In the genomic region with DNA sequence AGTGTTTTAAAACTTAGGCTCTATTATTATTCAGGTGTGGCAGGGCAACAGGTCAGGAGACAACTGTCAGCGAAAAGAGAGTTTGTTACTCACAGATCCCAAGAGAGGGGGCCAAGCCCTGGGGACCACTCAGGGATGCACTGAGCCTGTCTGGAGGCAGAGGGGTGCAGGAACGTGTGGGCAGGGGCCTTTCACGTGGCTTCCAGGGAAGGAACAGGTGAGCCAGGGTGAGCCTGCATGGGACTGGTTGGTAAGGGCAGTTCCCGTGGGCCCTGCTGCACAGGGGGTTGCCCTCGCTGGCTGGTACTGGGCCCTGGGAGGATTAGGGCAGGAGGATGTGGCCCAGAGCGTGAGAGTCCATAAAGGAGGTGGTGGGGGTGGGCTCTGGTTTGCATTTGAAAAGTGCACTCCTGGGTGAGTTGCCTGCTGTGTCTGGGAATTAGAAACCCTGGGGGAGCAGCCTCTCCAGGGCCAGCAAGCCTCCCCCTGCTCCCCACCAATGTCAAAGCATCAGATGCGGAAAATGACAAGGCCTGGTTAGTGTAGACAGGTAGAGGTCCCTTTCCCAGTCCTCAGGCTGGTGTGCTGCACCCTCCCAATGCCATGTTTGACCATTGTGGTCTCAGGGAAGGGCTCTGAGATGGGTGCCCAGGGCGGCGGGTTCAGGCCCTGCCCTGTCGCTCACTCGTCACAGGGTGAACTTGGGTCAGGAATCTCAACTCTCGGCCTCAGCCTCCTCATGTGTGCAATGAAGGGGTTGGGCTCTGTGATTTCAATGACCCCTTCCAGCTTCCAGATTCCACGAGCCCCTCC, we compare ENCODE assay signal across 26 cellular contexts.
"Had no signal": no experiment of that assay in that cellular context is flagged by ENCODE, and none has a peak within 500 bp of the region (broad histone marks: within the 10 kb centered on the region; RNA-seq: fewer than 3 reads in every experiment).

No MANE protein-coding gene starts in this region.

- H3K9me3 Mint-ChIP-seq: natural killer cell; stimulated activated naive B cell treated with anti-CD40 and anti-IgM and Interleukin-4, amounts not matched to agents 10 μg/mL and 1 μg/mL and 100 μg/mL, for 72 hours; stimulated activated naive CD8-positive, alpha-beta T cell treated with anti-CD3 and anti-CD28 coated beads, Interleukin-15, Interleukin-2, amounts not matched to agents 100 ng/mL and 50 ng/mL, for 24 hours had no signal

- H3K27ac Mint-ChIP-seq: natural killer cell; progenitor cell of endocrine pancreas; stimulated activated naive B cell treated with anti-CD40 and anti-IgM and Interleukin-4, amounts not matched to agents 10 μg/mL and 1 μg/mL and 100 μg/mL, for 72 hours; stimulated activated naive CD8-positive, alpha-beta T cell treated with anti-CD3 and anti-CD28 coated beads, Interleukin-15, Interleukin-2, amounts not matched to agents 100 ng/mL and 50 ng/mL, for 24 hours had no signal

- H3K4me3 Mint-ChIP-seq: natural killer cell; stimulated activated naive B cell treated with anti-CD40 and anti-IgM and Interleukin-4, amounts not matched to agents 10 μg/mL and 1 μg/mL and 100 μg/mL, for 72 hours; stimulated activated naive CD8-positive, alpha-beta T cell treated with anti-CD3 and anti-CD28 coated beads, Interleukin-15, Interleukin-2, amounts not matched to agents 100 ng/mL and 50 ng/mL, for 24 hours had no signal

- H3K27me3 ChIP-seq: left lung, neutrophil, right lobe of liver, upper lobe of right lung, uterus had no signal

- DNase-seq: dermis blood vessel endothelial cell; effector memory CD4-positive, alpha-beta T cell; erythroblast; esophagus squamous epithelium; foreskin melanocyte; glutamatergic neuron; heart right ventricle; hippocampal formation; left cardiac atrium; left lung; lower lobe of right lung; natural killer cell; right lobe of liver; small intestine; stimulated activated CD4-positive, alpha-beta T cell treated with anti-CD3 and anti-CD28 coated beads, Interleukin-15, amount 100 ng/mL, for 24 hours; stimulated activated CD4-positive, alpha-beta T cell treated with anti-CD3 and anti-CD28 coated beads, Interleukin-2, amount 100 ng/mL, for 48 hours; stimulated activated naive B cell treated with anti-CD40 and anti-IgM and Interleukin-4, amounts not matched to agents 10 μg/mL and 1 μg/mL and 100 μg/mL, for 72 hours; transverse colon; upper lobe of right lung; uterus had no signal

- H3K4me3 ChIP-seq: coronary artery, esophagus squamous epithelium, heart right ventricle, left lung, lower lobe of right lung, right lobe of liver, suprapubic skin, transverse colon, upper lobe of right lung, uterus had no signal

- H2AFZ ChIP-seq: parathyroid adenoma had no signal

- H3K36me3 Mint-ChIP-seq: natural killer cell; stimulated activated naive B cell treated with anti-CD40 and anti-IgM and Interleukin-4, amounts not matched to agents 10 μg/mL and 1 μg/mL and 100 μg/mL, for 72 hours had no signal

- ATAC-seq: heart right ventricle; left cardiac atrium; left lung; lower lobe of right lung; natural killer cell; stimulated activated naive B cell treated with anti-CD40 and anti-IgM and Interleukin-4, amounts not matched to agents 10 μg/mL and 1 μg/mL and 100 μg/mL, for 72 hours; upper lobe of right lung had no signal

- H3K9me3 ChIP-seq: esophagus squamous epithelium, heart right ventricle, left lung, lower lobe of right lung, neutrophil, right lobe of liver, suprapubic skin, transverse colon, upper lobe of right lung, uterus had no signal

- H3K9ac ChIP-seq: parathyroid adenoma had no signal

- H3K27ac ChIP-seq: coronary artery, esophagus squamous epithelium, heart right ventricle, left lung, lower lobe of right lung, neutrophil, parathyroid adenoma, right lobe of liver, suprapubic skin, transverse colon, upper lobe of right lung, uterus had no signal

- H3K4me1 ChIP-seq: right lobe of liver, upper lobe of right lung, uterus had no signal

- H3K36me3 ChIP-seq: esophagus squamous epithelium, heart right ventricle, left lung, lower lobe of right lung, right lobe of liver, suprapubic skin, transverse colon, upper lobe of right lung, uterus had no signal

- H3K79me2 ChIP-seq: parathyroid adenoma had no signal
